Comparison of ENCODE assay signal across 1 cellular context in genomic region chrX:112851806-112852205, GRCh38.
TF ChIP-seq lines count a peak whose summit lies in the region.

No MANE protein-coding gene starts in this region.

TF ChIP-seq in HepG2, 621 proteins besides CTCF, POLR2A, EP300 and RAD21:
- TF ChIP-seq SIX4 (CRISPR knock-in tag; IDR thresholded peaks at IDR 0.05) (no peak), PLRG1 (conservative IDR thresholded peaks at IDR 0.05) (no peak), HMGA1 (CRISPR knock-in tag; conservative IDR thresholded peaks at IDR 0.05) (no peak), MIER3 (CRISPR knock-in tag; IDR thresholded peaks at IDR 0.05; ENCODE audit: borderline replicate concordance) (no peak), ZNF557 (CRISPR knock-in tag; IDR thresholded peaks at IDR 0.05) (no peak), RARA (CRISPR knock-in tag; IDR thresholded peaks at IDR 0.05) (no peak)
